ENCODE assay signal across 28 cellular contexts in genomic region chr10:130387936-130388580, GRCh38.
"Had no signal": no experiment of that assay in that cellular context is flagged by ENCODE, and none has a peak within 500 bp of the region (broad histone marks: within the 10 kb centered on the region; RNA-seq: fewer than 3 reads in every experiment).

No MANE protein-coding gene starts in this region.

- DNase-seq: hippocampal formation; immature natural killer cell; kidney; left colon; mesendoderm; midbrain; mucosa of descending colon; naive thymus-derived CD4-positive, alpha-beta T cell; ovary; retina; right cardiac atrium; stimulated activated CD4-positive, alpha-beta T cell treated with anti-CD3 and anti-CD28 coated beads, Interleukin-1b, Interleukin-23, amount 100 ng/mL, for 48 hours; stimulated activated CD4-positive, alpha-beta T cell treated with anti-CD3 and anti-CD28 coated beads, Interleukin-2, amount 100 ng/mL, for 48 hours; stimulated activated CD4-positive, alpha-beta T cell treated with anti-CD3 and anti-CD28 coated beads, Interleukin-4, amount 100 ng/mL, for 4 hours; stimulated activated CD8-positive, alpha-beta memory T cell treated with anti-CD3 and anti-CD28 coated beads, Interleukin-4, amount 100 ng/mL, for 48 hours; stimulated activated naive CD4-positive, alpha-beta T cell treated with Interleukin-2 at 50 U/mL for 16 hours; stimulated activated naive CD8-positive, alpha-beta T cell treated with anti-CD3 and anti-CD28 coated beads, Interleukin-15, amount 100 ng/mL, for 72 hours; substantia nigra; uterus had no signal

- H3K9me3 ChIP-seq: ovary, prostate gland, uterus had no signal

- H3K36me3 Mint-ChIP-seq: stimulated activated memory B cell treated with anti-CD40 and anti-IgM and Interleukin-4, amounts not matched to agents 10 μg/mL and 1 μg/mL and 100 μg/mL, for 72 hours had no signal

- H3K27ac ChIP-seq: left lung, ovary, prostate gland, tibial nerve, uterus had no signal

- H3K4me1 Mint-ChIP-seq: immature natural killer cell; stimulated activated memory B cell treated with anti-CD40 and anti-IgM and Interleukin-4, amounts not matched to agents 10 μg/mL and 1 μg/mL and 100 μg/mL, for 72 hours; stimulated activated naive CD8-positive, alpha-beta T cell treated with anti-CD3 and anti-CD28 coated beads, Interleukin-15, amount 100 ng/mL, for 72 hours had no signal

- H3K4me3 Mint-ChIP-seq: immature natural killer cell; naive thymus-derived CD4-positive, alpha-beta T cell; natural killer cell treated with Interleukin-12 subunit alpha and Interleukin-12 subunit beta and Interleukin-15 and Interleukin-18, amount 100 ng/mL, for 72 hours; stimulated activated memory B cell treated with anti-CD40 and anti-IgM and Interleukin-4, amounts not matched to agents 10 μg/mL and 1 μg/mL and 100 μg/mL, for 72 hours; stimulated activated naive CD8-positive, alpha-beta T cell treated with anti-CD3 and anti-CD28 coated beads, Interleukin-15, amount 100 ng/mL, for 72 hours; type B pancreatic cell had no signal

- H3K27me3 ChIP-seq: left lung, ovary, tibial nerve, uterus had no signal

- H3K4me1 ChIP-seq: left lung, prostate gland, tibial nerve, uterus had no signal

- FAIRE-seq: islet of Langerhans, kidney had no signal

- H3K4me3 ChIP-seq: left lung, lung, mucosa of descending colon, ovary, prostate gland, smooth muscle cell, tibial nerve, uterus had no signal

- H3K36me3 ChIP-seq: left lung, ovary, prostate gland, tibial nerve, uterus had no signal

- ATAC-seq: left colon; left lung; mucosa of descending colon; naive thymus-derived CD4-positive, alpha-beta T cell; natural killer cell treated with Interleukin-12 subunit alpha and Interleukin-12 subunit beta and Interleukin-15 and Interleukin-18, amount 100 ng/mL, for 72 hours; right cardiac atrium; stimulated activated memory B cell treated with anti-CD40 and anti-IgM and Interleukin-4, amounts not matched to agents 10 μg/mL and 1 μg/mL and 100 μg/mL, for 72 hours; stimulated activated naive CD8-positive, alpha-beta T cell treated with anti-CD3 and anti-CD28 coated beads, Interleukin-15, amount 100 ng/mL, for 72 hours had no signal
